ENCODE assay signal across 1 cellular context in the genomic region with DNA sequence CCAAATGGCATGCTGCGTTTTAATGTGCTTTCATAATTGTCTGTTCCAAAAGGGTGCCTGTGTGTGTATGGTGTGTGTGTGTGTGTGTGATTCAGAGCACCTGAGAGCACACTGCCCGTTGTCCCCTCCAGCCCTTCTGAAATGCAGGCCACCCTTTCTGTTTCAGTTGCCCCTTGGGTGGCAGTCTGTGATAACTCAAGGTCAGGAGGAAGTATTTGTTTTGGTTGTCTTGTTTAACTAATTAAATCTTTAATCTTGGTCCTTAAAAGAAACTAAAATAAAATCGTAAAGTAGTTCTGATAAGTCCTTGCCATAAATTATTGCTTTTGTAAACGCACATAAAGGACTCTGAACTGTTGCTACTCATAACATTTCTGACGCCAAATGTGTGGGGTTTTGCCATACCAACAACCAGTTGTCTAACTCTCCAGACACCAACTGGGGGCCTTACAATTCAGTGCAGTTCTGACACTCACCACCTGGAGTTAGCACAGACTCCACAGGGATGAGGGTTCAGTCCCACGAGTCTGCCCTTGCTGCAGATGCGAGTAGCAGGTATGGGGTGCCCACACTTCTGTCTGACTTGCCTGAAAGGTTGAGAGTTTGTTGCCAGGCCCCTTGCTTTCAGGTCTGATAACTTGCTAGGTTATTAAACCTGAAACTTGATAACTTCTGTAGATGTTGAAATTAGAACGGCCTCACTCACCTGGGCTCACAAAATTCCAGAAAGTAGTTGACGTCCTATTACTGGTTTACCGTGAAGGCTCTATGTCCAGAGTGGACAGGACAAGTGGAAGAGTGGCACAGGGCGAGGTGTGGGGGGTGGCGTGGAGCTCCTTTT.
TF ChIP-seq lines count a peak whose summit lies in the region.

No MANE protein-coding gene starts in this region.

TF ChIP-seq in K562, 482 proteins besides CTCF, POLR2A, EP300 and RAD21 (continued from another document):
- no peak for TF ChIP-seq E2F6 (IDR thresholded peaks at IDR 0.05; ENCODE audit: borderline replicate concordance in 1 of 2, extremely low read depth in 1 of 2, insufficient read depth in 1 of 2, insufficient read length in 1 of 2, low read depth in 1 of 2, low read length in 1 of 2, poor library complexity in 1 of 2, severe bottlenecking in 1 of 2)
- no peak for TF ChIP-seq MTA3 (IDR thresholded peaks at IDR 0.05; ENCODE audit: borderline replicate concordance)
- TF ChIP-seq SMARCB1 (IDR thresholded peaks at IDR 0.05; ENCODE audit: insufficient read length, low read depth) = no peak
- no peak for TF ChIP-seq SREBF1 (IDR thresholded peaks at IDR 0.05; ENCODE audit: borderline replicate concordance, low read depth, low read length)
- TF ChIP-seq, protein P1, sequence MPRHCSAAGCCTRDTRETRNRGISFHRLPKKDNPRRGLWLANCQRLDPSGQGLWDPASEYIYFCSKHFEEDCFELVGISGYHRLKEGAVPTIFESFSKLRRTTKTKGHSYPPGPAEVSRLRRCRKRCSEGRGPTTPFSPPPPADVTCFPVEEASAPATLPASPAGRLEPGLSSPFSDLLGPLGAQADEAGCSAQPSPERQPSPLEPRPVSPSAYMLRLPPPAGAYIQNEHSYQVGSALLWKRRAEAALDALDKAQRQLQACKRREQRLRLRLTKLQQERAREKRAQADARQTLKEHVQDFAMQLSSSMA (CRISPR knock-in tag; IDR thresholded peaks at IDR 0.05) = no peak
- no peak for TF ChIP-seq CHD2 (IDR thresholded peaks at IDR 0.05; ENCODE audit: low read depth, low read length)
